8 cellular contexts compared by ENCODE assay signal in genomic region chr6:157381631-157382621, GRCh38. TPM values are rescaled to one million over a fixed set of nuclear protein-coding genes. Genes with fewer than 3 reads are reported as not detected.
DNase-seq lines count a peak whose midpoint lies in the region; ATAC-seq and TF ChIP-seq lines count a peak whose summit lies in the region.

No MANE protein-coding gene starts in this region.

- no peaks in the 10 kb centered on the region for H3K9me3 ChIP-seq in PC-3 (ENCODE audit: low read length)

- no TSS peak for BruUV-seq in PC-3 (replicated peaks; lab: Mats Ljungman, UMichigan)

- intact Hi-C loops in PC-3 (cut with micrococcal nuclease), result loop anchor here (1.0 to 5.0 kb wide), 6 partner anchors 45 to 231 kb away; partner anchors contain the start of gene TMEM242

- H3K9me3 Mint-ChIP-seq in nephron progenitor cell, result no peaks in the 10 kb centered on the region

- H3K79me2 ChIP-seq in PC-3 (ENCODE audit: low read length), result peaks cover 22% of the 10 kb centered on the region

- no peak overlapping the region for H3K27ac Mint-ChIP-seq in nephron progenitor cell

- DNase-seq in 8988T (peak; percentile 53), PC-3 (peak; percentile 31), fibroblast of villous mesenchyme (ENCODE audit: low read depth) (peak; percentile 51), nephron progenitor cell (peak; percentile 56), stromal cell of bone marrow (ENCODE audit: low read depth) (peak; percentile 24)
- peak; percentile 39 for DNase-seq in activated effector memory CD4-positive, alpha-beta T cell treated with Interleukin-2 at 50 U/mL for 16 hours

- ATAC-seq in GM18511 (IDR thresholded peaks at IDR 0.05; ENCODE audit: unreplicated experiment) (peak; percentile 33), HG03066 (IDR thresholded peaks at IDR 0.05; ENCODE audit: low read depth, unreplicated experiment) (peak; percentile 21), PC-3 (peak; percentile 11)

- peaks cover 24% of the 10 kb centered on the region for H3K4me1 Mint-ChIP-seq in nephron progenitor cell

- H3K4me1 ChIP-seq in PC-3 (ENCODE audit: insufficient read depth, low read length), result peaks cover 11% of the 10 kb centered on the region; the same call in 1 of the 2 replicates

- peak overlapping the region; percentile 56 for H3K9ac ChIP-seq in PC-3 (ENCODE audit: low read length)

- H3K36me3 Mint-ChIP-seq in nephron progenitor cell (ENCODE audit: low read depth), result no peaks in the 10 kb centered on the region

- peak overlapping the region; percentile 96 for H3K4me3 ChIP-seq in PC-3 (ENCODE audit: low read length)
- peak overlapping the region; percentile 91 for H3K4me3 ChIP-seq in fibroblast of villous mesenchyme (ENCODE audit: low read depth, low read length)

- H3K27me3 Mint-ChIP-seq in nephron progenitor cell (ENCODE audit: low read depth, poor library complexity), result peaks cover 33% of the 10 kb centered on the region

- peak overlapping the region; percentile 91 for H2AFZ ChIP-seq in PC-3 (ENCODE audit: low read length)

- no peaks in the 10 kb centered on the region for H3F3A ChIP-seq in PC-3 (ENCODE audit: low read length, unreplicated experiment)

- H3K4me2 ChIP-seq in PC-3 (ENCODE audit: low read length), result peak overlapping the region; percentile 99

- no peaks in the 10 kb centered on the region for H3K36me3 ChIP-seq in PC-3 (ENCODE audit: low read depth, low read length)

- H4K20me1 ChIP-seq in PC-3 (ENCODE audit: low read length), result no peaks in the 10 kb centered on the region

- H3K27ac ChIP-seq in PC-3 (ENCODE audit: low read length), result no peak overlapping the region

- POLR2A ChIA-PET in PC-3 (lab: Charles Lee; ENCODE audit: unreplicated experiment), result interaction anchor here (0.6 kb wide), 1 partner anchor 231 kb away, joined by 5 read pairs; no protein-coding TSS in a partner anchor

- peak overlapping the region; percentile 86 for H3K4me3 Mint-ChIP-seq in nephron progenitor cell

- CTCF ChIA-PET in PC-3 (lab: Charles Lee), result no interaction called here

- no peaks in the 10 kb centered on the region for H3K27me3 ChIP-seq in PC-3 (ENCODE audit: low read length)

- no peak for TF ChIP-seq CTCF in PC-3 (conservative IDR thresholded peaks at IDR 0.05; ENCODE audit: low read depth, low read length)
- no peak for TF ChIP-seq CTCF in fibroblast of villous mesenchyme (IDR thresholded peaks at IDR 0.05; ENCODE audit: insufficient read depth, low read depth, low read length)
- TF ChIP-seq CTCF in nephron progenitor cell (IDR thresholded peaks at IDR 0.05), result no peak

- no peaks in the 10 kb centered on the region for H3K9me2 ChIP-seq in PC-3 (replicated peaks; ENCODE audit: low read length)

RNA-seq across cellular contexts. Expression of gene ZDHHC14, which starts 0.9 kb away (rescaled TPM):
- total RNA-seq in PC-3 (2014; rRNA removed) (4.9 and 10.6 TPM in 2 replicates), fibroblast of villous mesenchyme (2.6 and 4.3 TPM in 2 replicates)

RNA-seq across cellular contexts. Expression of gene TMEM242, which starts 58.6 kb away (rescaled TPM):
- total RNA-seq in PC-3 (2014; rRNA removed), result 7.9 and 10.3 TPM in 2 replicates
- total RNA-seq in fibroblast of villous mesenchyme, result 3.9 and 4.3 TPM in 2 replicates
